In the genomic region with DNA sequence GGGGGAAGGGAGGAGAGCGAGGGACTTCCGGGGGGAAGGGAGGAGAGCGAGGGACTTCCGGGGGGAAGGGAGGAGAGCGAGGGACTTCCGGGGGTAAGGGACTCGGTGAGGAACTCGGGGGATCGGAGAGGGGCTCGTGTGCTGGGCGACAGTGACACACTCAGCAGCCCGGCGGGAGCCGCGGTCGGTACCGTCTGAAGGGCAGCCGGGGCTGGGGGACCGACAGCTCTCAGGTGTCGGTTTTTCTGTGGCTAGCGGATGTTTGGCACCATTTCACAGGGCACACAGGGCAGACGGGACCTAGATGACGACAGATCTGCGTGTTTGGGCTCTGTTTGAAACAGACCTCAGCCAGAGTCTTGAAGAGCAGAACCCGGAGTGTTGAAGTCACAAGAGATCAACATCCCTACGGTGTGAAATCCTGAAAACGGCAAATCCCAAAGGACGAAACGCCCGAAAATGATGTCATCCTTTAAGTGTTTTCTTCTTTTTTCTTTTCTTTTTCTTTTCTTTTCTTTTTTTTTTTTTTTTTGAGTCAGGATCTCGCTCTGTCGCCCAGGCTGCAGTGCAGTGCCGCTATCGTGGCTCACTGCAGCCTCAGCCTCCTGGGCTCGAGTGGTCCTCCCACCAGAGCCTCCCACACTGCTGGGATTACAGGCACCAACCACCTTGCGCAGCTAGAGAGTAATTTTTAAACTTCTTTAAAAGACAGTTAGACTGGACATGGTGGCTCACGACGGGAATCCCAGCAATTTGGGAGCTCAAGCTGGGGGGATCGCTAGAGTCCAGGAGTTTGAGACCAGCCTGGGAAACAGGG, we compare ENCODE assay signal across 1 cellular context.
TF ChIP-seq lines count a peak whose summit lies in the region.

No MANE protein-coding gene starts in this region.

TF ChIP-seq in K562, 482 proteins besides CTCF, POLR2A, EP300 and RAD21 (continued from another document and continues in another):
- TF ChIP-seq, protein P1, sequence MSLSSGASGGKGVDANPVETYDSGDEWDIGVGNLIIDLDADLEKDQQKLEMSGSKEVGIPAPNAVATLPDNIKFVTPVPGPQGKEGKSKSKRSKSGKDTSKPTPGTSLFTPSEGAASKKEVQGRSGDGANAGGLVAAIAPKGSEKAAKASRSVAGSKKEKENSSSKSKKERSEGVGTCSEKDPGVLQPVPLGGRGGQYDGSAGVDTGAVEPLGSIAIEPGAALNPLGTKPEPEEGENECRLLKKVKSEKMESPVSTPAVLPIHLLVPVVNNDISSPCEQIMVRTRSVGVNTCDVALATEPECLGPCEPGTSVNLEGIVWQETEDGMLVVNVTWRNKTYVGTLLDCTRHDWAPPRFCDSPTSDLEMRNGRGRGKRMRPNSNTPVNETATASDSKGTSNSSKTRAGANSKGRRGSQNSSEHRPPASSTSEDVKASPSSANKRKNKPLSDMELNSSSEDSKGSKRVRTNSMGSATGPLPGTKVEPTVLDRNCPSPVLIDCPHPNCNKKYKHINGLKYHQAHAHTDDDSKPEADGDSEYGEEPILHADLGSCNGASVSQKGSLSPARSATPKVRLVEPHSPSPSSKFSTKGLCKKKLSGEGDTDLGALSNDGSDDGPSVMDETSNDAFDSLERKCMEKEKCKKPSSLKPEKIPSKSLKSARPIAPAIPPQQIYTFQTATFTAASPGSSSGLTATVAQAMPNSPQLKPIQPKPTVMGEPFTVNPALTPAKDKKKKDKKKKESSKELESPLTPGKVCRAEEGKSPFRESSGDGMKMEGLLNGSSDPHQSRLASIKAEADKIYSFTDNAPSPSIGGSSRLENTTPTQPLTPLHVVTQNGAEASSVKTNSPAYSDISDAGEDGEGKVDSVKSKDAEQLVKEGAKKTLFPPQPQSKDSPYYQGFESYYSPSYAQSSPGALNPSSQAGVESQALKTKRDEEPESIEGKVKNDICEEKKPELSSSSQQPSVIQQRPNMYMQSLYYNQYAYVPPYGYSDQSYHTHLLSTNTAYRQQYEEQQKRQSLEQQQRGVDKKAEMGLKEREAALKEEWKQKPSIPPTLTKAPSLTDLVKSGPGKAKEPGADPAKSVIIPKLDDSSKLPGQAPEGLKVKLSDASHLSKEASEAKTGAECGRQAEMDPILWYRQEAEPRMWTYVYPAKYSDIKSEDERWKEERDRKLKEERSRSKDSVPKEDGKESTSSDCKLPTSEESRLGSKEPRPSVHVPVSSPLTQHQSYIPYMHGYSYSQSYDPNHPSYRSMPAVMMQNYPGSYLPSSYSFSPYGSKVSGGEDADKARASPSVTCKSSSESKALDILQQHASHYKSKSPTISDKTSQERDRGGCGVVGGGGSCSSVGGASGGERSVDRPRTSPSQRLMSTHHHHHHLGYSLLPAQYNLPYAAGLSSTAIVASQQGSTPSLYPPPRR (CRISPR knock-in tag; IDR thresholded peaks at IDR 0.05; ENCODE audit: borderline replicate concordance) = peak; percentile 79; the same call in 1 of the 2 replicates
- no peak for TF ChIP-seq TAF15 (IDR thresholded peaks at IDR 0.05; ENCODE audit: low read depth, low read length)
- TF ChIP-seq ZSCAN29 (IDR thresholded peaks at IDR 0.05) = 0 out of 2 replicates have a peak, but pooled peaks have one; percentile 43
- no peak for TF ChIP-seq CREBBP (IDR thresholded peaks at IDR 0.05; ENCODE audit: low read depth, low read length)
- 0 out of 2 replicates have a peak, but pooled peaks have one; percentile 29 for TF ChIP-seq ZNF436 (CRISPR knock-in tag; IDR thresholded peaks at IDR 0.05)
- TF ChIP-seq ZNF445 (CRISPR knock-in tag; IDR thresholded peaks at IDR 0.05; ENCODE audit: low read depth) = no peak
- TF ChIP-seq NCOR1 (IDR thresholded peaks at IDR 0.05) = no peak
- TF ChIP-seq L3MBTL2 (IDR thresholded peaks at IDR 0.05) = peak; percentile 56
- no peak for TF ChIP-seq GATAD2B (IDR thresholded peaks at IDR 0.05; ENCODE audit: borderline replicate concordance)
- no peak for TF ChIP-seq SMC3 (conservative IDR thresholded peaks at IDR 0.05; ENCODE audit: insufficient read depth, low read depth, low read length)
- TF ChIP-seq, protein P2, sequence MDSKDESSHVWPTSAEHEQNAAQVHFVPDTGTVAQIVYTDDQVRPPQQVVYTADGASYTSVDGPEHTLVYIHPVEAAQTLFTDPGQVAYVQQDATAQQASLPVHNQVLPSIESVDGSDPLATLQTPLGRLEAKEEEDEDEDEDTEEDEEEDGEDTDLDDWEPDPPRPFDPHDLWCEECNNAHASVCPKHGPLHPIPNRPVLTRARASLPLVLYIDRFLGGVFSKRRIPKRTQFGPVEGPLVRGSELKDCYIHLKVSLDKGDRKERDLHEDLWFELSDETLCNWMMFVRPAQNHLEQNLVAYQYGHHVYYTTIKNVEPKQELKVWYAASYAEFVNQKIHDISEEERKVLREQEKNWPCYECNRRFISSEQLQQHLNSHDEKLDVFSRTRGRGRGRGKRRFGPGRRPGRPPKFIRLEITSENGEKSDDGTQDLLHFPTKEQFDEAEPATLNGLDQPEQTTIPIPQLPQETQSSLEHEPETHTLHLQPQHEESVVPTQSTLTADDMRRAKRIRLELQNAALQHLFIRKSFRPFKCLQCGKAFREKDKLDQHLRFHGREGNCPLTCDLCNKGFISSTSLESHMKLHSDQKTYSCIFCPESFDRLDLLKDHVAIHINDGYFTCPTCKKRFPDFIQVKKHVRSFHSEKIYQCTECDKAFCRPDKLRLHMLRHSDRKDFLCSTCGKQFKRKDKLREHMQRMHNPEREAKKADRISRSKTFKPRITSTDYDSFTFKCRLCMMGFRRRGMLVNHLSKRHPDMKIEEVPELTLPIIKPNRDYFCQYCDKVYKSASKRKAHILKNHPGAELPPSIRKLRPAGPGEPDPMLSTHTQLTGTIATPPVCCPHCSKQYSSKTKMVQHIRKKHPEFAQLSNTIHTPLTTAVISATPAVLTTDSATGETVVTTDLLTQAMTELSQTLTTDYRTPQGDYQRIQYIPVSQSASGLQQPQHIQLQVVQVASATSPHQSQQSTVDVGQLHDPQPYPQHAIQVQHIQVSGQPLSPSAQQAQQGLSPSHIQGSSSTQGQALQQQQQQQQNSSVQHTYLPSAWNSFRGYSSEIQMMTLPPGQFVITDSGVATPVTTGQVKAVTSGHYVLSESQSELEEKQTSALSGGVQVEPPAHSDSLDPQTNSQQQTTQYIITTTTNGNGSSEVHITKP (IDR thresholded peaks at IDR 0.05; ENCODE audit: partially characterized antibody) = no peak
- TF ChIP-seq, protein P3, sequence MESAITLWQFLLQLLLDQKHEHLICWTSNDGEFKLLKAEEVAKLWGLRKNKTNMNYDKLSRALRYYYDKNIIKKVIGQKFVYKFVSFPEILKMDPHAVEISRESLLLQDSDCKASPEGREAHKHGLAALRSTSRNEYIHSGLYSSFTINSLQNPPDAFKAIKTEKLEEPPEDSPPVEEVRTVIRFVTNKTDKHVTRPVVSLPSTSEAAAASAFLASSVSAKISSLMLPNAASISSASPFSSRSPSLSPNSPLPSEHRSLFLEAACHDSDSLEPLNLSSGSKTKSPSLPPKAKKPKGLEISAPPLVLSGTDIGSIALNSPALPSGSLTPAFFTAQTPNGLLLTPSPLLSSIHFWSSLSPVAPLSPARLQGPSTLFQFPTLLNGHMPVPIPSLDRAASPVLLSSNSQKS (CRISPR knock-in tag; IDR thresholded peaks at IDR 0.05) = no peak
- TF ChIP-seq CBX1 (IDR thresholded peaks at IDR 0.05; ENCODE audit: low read depth) = peak; percentile 16; the same call in 1 of the 2 replicates
- TF ChIP-seq, protein P4, sequence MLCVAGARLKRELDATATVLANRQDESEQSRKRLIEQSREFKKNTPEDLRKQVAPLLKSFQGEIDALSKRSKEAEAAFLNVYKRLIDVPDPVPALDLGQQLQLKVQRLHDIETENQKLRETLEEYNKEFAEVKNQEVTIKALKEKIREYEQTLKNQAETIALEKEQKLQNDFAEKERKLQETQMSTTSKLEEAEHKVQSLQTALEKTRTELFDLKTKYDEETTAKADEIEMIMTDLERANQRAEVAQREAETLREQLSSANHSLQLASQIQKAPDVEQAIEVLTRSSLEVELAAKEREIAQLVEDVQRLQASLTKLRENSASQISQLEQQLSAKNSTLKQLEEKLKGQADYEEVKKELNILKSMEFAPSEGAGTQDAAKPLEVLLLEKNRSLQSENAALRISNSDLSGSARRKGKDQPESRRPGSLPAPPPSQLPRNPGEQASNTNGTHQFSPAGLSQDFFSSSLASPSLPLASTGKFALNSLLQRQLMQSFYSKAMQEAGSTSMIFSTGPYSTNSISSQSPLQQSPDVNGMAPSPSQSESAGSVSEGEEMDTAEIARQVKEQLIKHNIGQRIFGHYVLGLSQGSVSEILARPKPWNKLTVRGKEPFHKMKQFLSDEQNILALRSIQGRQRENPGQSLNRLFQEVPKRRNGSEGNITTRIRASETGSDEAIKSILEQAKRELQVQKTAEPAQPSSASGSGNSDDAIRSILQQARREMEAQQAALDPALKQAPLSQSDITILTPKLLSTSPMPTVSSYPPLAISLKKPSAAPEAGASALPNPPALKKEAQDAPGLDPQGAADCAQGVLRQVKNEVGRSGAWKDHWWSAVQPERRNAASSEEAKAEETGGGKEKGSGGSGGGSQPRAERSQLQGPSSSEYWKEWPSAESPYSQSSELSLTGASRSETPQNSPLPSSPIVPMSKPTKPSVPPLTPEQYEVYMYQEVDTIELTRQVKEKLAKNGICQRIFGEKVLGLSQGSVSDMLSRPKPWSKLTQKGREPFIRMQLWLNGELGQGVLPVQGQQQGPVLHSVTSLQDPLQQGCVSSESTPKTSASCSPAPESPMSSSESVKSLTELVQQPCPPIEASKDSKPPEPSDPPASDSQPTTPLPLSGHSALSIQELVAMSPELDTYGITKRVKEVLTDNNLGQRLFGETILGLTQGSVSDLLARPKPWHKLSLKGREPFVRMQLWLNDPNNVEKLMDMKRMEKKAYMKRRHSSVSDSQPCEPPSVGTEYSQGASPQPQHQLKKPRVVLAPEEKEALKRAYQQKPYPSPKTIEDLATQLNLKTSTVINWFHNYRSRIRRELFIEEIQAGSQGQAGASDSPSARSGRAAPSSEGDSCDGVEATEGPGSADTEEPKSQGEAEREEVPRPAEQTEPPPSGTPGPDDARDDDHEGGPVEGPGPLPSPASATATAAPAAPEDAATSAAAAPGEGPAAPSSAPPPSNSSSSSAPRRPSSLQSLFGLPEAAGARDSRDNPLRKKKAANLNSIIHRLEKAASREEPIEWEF (CRISPR knock-in tag; IDR thresholded peaks at IDR 0.05) = no peak
- TF ChIP-seq KAT7 (CRISPR knock-in tag; IDR thresholded peaks at IDR 0.05; ENCODE audit: borderline replicate concordance) = peak; percentile 74; the same call in 1 of the 2 replicates
- TF ChIP-seq, protein P5, sequence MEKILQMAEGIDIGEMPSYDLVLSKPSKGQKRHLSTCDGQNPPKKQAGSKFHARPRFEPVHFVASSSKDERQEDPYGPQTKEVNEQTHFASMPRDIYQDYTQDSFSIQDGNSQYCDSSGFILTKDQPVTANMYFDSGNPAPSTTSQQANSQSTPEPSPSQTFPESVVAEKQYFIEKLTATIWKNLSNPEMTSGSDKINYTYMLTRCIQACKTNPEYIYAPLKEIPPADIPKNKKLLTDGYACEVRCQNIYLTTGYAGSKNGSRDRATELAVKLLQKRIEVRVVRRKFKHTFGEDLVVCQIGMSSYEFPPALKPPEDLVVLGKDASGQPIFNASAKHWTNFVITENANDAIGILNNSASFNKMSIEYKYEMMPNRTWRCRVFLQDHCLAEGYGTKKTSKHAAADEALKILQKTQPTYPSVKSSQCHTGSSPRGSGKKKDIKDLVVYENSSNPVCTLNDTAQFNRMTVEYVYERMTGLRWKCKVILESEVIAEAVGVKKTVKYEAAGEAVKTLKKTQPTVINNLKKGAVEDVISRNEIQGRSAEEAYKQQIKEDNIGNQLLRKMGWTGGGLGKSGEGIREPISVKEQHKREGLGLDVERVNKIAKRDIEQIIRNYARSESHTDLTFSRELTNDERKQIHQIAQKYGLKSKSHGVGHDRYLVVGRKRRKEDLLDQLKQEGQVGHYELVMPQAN (IDR thresholded peaks at IDR 0.05; ENCODE audit: borderline replicate concordance) = peak; percentile 87
- TF ChIP-seq RB1 (IDR thresholded peaks at IDR 0.05; ENCODE audit: low read depth) = peak; percentile 13; the same call in 1 of the 2 replicates
- TF ChIP-seq, protein P6, sequence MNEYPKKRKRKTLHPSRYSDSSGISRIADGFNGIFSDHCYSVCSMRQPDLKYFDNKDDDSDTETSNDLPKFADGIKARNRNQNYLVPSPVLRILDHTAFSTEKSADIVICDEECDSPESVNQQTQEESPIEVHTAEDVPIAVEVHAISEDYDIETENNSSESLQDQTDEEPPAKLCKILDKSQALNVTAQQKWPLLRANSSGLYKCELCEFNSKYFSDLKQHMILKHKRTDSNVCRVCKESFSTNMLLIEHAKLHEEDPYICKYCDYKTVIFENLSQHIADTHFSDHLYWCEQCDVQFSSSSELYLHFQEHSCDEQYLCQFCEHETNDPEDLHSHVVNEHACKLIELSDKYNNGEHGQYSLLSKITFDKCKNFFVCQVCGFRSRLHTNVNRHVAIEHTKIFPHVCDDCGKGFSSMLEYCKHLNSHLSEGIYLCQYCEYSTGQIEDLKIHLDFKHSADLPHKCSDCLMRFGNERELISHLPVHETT (CRISPR knock-in tag; conservative IDR thresholded peaks at IDR 0.05 in 1 of 2, IDR thresholded peaks at IDR 0.05 in 1 of 2) = peak in 1 of 2 experiments; percentile 94; a peak in 2 of 4 replicates
- no peak for TF ChIP-seq MTF1 (CRISPR knock-in tag; IDR thresholded peaks at IDR 0.05; ENCODE audit: borderline replicate concordance)
- TF ChIP-seq CHD4 (IDR thresholded peaks at IDR 0.05; ENCODE audit: insufficient read depth, insufficient replicate concordance, low read depth, low read length, poor library complexity, severe bottlenecking) = no peak
- TF ChIP-seq, protein P7, sequence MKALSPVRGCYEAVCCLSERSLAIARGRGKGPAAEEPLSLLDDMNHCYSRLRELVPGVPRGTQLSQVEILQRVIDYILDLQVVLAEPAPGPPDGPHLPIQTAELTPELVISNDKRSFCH (CRISPR knock-in tag; IDR thresholded peaks at IDR 0.05) = no peak
- TF ChIP-seq, protein P7 (tag; IDR thresholded peaks at IDR 0.05) = peak; percentile 26; the same call in 1 of the 2 replicates
- TF ChIP-seq, protein P8, sequence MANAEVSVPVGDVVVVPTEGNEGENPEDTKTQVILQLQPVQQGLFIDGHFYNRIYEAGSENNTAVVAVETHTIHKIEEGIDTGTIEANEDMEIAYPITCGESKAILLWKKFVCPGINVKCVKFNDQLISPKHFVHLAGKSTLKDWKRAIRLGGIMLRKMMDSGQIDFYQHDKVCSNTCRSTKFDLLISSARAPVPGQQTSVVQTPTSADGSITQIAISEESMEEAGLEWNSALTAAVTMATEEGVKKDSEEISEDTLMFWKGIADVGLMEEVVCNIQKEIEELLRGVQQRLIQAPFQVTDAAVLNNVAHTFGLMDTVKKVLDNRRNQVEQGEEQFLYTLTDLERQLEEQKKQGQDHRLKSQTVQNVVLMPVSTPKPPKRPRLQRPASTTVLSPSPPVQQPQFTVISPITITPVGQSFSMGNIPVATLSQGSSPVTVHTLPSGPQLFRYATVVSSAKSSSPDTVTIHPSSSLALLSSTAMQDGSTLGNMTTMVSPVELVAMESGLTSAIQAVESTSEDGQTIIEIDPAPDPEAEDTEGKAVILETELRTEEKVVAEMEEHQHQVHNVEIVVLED (CRISPR knock-in tag; IDR thresholded peaks at IDR 0.05) = no peak
- peak in 1 of 3 experiments; percentile 42 for TF ChIP-seq YY1 (IDR thresholded peaks at IDR 0.05; ENCODE audit: borderline replicate concordance in 1 of 3, control insufficient read depth in 1 of 3, extremely low read depth in 1 of 3, insufficient read depth in 3 of 3, insufficient read length in 1 of 3, insufficient replicate concordance in 2 of 3, low read depth in 1 of 3, low read length in 2 of 3)
- TF ChIP-seq ZNF316 (IDR thresholded peaks at IDR 0.05) = no peak
